Comparison of ENCODE assay signal across 20 cellular contexts in genomic region chr2:177258059-177258458, GRCh38. TPM values are rescaled to one million over a fixed set of nuclear protein-coding genes. Genes with fewer than 3 reads are reported as not detected.
DNase-seq lines count a peak whose midpoint lies in the region; ATAC-seq and TF ChIP-seq lines count a peak whose summit lies in the region.
"Had no signal": no experiment of that assay in that cellular context is flagged by ENCODE, and none has a peak within 500 bp of the region (broad histone marks: within the 10 kb centered on the region; RNA-seq: fewer than 3 reads in every experiment).

No MANE protein-coding gene starts in this region.

- no TSS peak for BruUV-seq in Calu3 (replicated peaks; lab: Mats Ljungman, UMichigan)

- 92 to 97% (median 96%) methylated on average over 2 of the region's 2 CpGs for WGBS in ovary, 3 donors

- H3K27me3 ChIP-seq in ovary, result no peaks in the 10 kb centered on the region
- H3K27me3 ChIP-seq: heart right ventricle, Peyer's patch, tibial nerve had no signal

- no peak for TF ChIP-seq POLR2A in ovary (IDR thresholded peaks at IDR 0.05)

- H3K9me3 Mint-ChIP-seq in activated CD8-positive, alpha-beta T cell treated with anti-CD3 and anti-CD28 coated beads for 36 hours, result peaks cover 6% of the 10 kb centered on the region
- H3K9me3 Mint-ChIP-seq in activated CD8-positive, alpha-beta T cell treated with anti-CD3 and anti-CD28 coated beads, Interleukin-2, amount 10 ng/mL, durations not matched to agents 7 days and 5 days (ENCODE audit: insufficient read depth), result peaks cover 5% of the 10 kb centered on the region
- H3K9me3 Mint-ChIP-seq in Calu3 (ENCODE audit: low read depth, unreplicated experiment), result peaks cover 3% of the 10 kb centered on the region
- H3K9me3 Mint-ChIP-seq in natural killer cell, result no peaks in the 10 kb centered on the region
- H3K9me3 Mint-ChIP-seq: central memory CD8-positive, alpha-beta T cell; IgD-negative memory B cell had no signal

- H3K27ac Mint-ChIP-seq in activated CD8-positive, alpha-beta T cell treated with anti-CD3 and anti-CD28 coated beads for 36 hours, result peak overlapping the region; percentile 11
- no peak overlapping the region for H3K27ac Mint-ChIP-seq in activated CD8-positive, alpha-beta T cell treated with anti-CD3 and anti-CD28 coated beads, Interleukin-2, amount 10 ng/mL, durations not matched to agents 7 days and 5 days
- H3K27ac Mint-ChIP-seq in Calu3 (ENCODE audit: unreplicated experiment), result no peak overlapping the region
- peak overlapping the region; percentile 99 to 100 for H3K27ac Mint-ChIP-seq in natural killer cell
- H3K27ac Mint-ChIP-seq: activated CD4-positive, alpha-beta T cell treated with anti-CD3 and anti-CD28 coated beads, Interleukin-2, amount 10 ng/mL, durations not matched to agents 7 days and 5 days had no signal

- CTCF ChIA-PET in activated CD8-positive, alpha-beta T cell treated with anti-CD3 and anti-CD28 coated beads for 36 hours (lab: Charles Lee), result no interaction called here
- CTCF ChIA-PET in activated CD8-positive, alpha-beta T cell treated with anti-CD3 and anti-CD28 coated beads, Interleukin-2, amount 10 ng/mL, durations not matched to agents 7 days and 5 days (lab: Charles Lee), result no interaction called here
- CTCF ChIA-PET in Calu3 (lab: Charles Lee), result no interaction called here

- H3K36me3 Mint-ChIP-seq in activated CD8-positive, alpha-beta T cell treated with anti-CD3 and anti-CD28 coated beads for 36 hours (ENCODE audit: low read depth), result peaks cover 72% of the 10 kb centered on the region
- peaks cover 70% of the 10 kb centered on the region for H3K36me3 Mint-ChIP-seq in activated CD8-positive, alpha-beta T cell treated with anti-CD3 and anti-CD28 coated beads, Interleukin-2, amount 10 ng/mL, durations not matched to agents 7 days and 5 days (ENCODE audit: low read depth)
- H3K36me3 Mint-ChIP-seq in Calu3 (ENCODE audit: insufficient read depth, unreplicated experiment), result peaks cover 92% of the 10 kb centered on the region
- H3K36me3 Mint-ChIP-seq in natural killer cell, result no peaks in the 10 kb centered on the region

- no peaks in the 10 kb centered on the region for H3K36me3 ChIP-seq in ovary
- H3K36me3 ChIP-seq: Peyer's patch, tibial nerve had no signal

- TF ChIP-seq CTCF in activated CD8-positive, alpha-beta T cell treated with anti-CD3 and anti-CD28 coated beads for 36 hours (IDR thresholded peaks at IDR 0.05), result no peak
- TF ChIP-seq CTCF in Calu3 (IDR thresholded peaks at IDR 0.05; ENCODE audit: unreplicated experiment) (no peak), coronary artery (IDR thresholded peaks at IDR 0.05) (no peak), natural killer cell (IDR thresholded peaks at IDR 0.05) (no peak), ovary (IDR thresholded peaks at IDR 0.05) (no peak)

- no peak for DNase-seq in activated CD8-positive, alpha-beta T cell treated with anti-CD3 and anti-CD28 coated beads for 36 hours
- DNase-seq in activated CD8-positive, alpha-beta T cell treated with anti-CD3 and anti-CD28 coated beads, Interleukin-2, amount 10 ng/mL, durations not matched to agents 7 days and 5 days, result no peak
- DNase-seq in Calu3 (no peak), coronary artery (ENCODE audit: low spot score) (no peak), natural killer cell (no peak), ovary (no peak), NCI-H146 (lab: John Stamatoyannopoulos, UW) (no peak)
- DNase-seq: activated CD4-positive, alpha-beta T cell treated with anti-CD3 and anti-CD28 coated beads, Interleukin-2, amount 10 ng/mL, durations not matched to agents 7 days and 5 days; effector memory CD4-positive, alpha-beta T cell; HCEC 1CT; heart right ventricle; midbrain; MV-4-11; NCI-H2029; Peyer's patch; retina had no signal

- TF ChIP-seq EP300 in ovary (IDR thresholded peaks at IDR 0.05), result no peak

- H3K4me3 ChIP-seq in coronary artery, result peak overlapping the region; percentile 7
- H3K4me3 ChIP-seq in ovary, result no peak overlapping the region
- H3K4me3 ChIP-seq: heart right ventricle, Peyer's patch, tibial nerve had no signal

- no peaks in the 10 kb centered on the region for H3K27me3 Mint-ChIP-seq in activated CD8-positive, alpha-beta T cell treated with anti-CD3 and anti-CD28 coated beads for 36 hours
- no peaks in the 10 kb centered on the region for H3K27me3 Mint-ChIP-seq in activated CD8-positive, alpha-beta T cell treated with anti-CD3 and anti-CD28 coated beads, Interleukin-2, amount 10 ng/mL, durations not matched to agents 7 days and 5 days (ENCODE audit: low read depth)
- H3K27me3 Mint-ChIP-seq in Calu3 (ENCODE audit: unreplicated experiment) (no peaks in the 10 kb centered on the region), natural killer cell (ENCODE audit: low read depth in 2 of 2) (no peaks in the 10 kb centered on the region)
- H3K27me3 Mint-ChIP-seq: activated CD4-positive, alpha-beta T cell treated with anti-CD3 and anti-CD28 coated beads, Interleukin-2, amount 10 ng/mL, durations not matched to agents 7 days and 5 days; central memory CD8-positive, alpha-beta T cell; IgD-negative memory B cell had no signal

- H3K9me3 ChIP-seq in ovary, result no peaks in the 10 kb centered on the region
- H3K9me3 ChIP-seq: Peyer's patch, tibial nerve had no signal

- H3K4me1 Mint-ChIP-seq in activated CD8-positive, alpha-beta T cell treated with anti-CD3 and anti-CD28 coated beads for 36 hours (ENCODE audit: low read depth), result peaks cover 83% of the 10 kb centered on the region
- peaks cover 81% of the 10 kb centered on the region for H3K4me1 Mint-ChIP-seq in activated CD8-positive, alpha-beta T cell treated with anti-CD3 and anti-CD28 coated beads, Interleukin-2, amount 10 ng/mL, durations not matched to agents 7 days and 5 days (ENCODE audit: low read depth)
- H3K4me1 Mint-ChIP-seq in Calu3 (ENCODE audit: low read depth, unreplicated experiment) (peaks cover 46% of the 10 kb centered on the region), natural killer cell (peaks cover 77 to 89% of the 10 kb centered on the region in 2 donors)

- no peak overlapping the region for H3K4me3 Mint-ChIP-seq in activated CD8-positive, alpha-beta T cell treated with anti-CD3 and anti-CD28 coated beads for 36 hours
- no peak overlapping the region for H3K4me3 Mint-ChIP-seq in activated CD8-positive, alpha-beta T cell treated with anti-CD3 and anti-CD28 coated beads, Interleukin-2, amount 10 ng/mL, durations not matched to agents 7 days and 5 days
- H3K4me3 Mint-ChIP-seq in Calu3 (ENCODE audit: low read depth, unreplicated experiment), result peak overlapping the region; percentile 28
- peak overlapping the region; percentile 2 for H3K4me3 Mint-ChIP-seq in natural killer cell
- H3K4me3 Mint-ChIP-seq: activated CD4-positive, alpha-beta T cell treated with anti-CD3 and anti-CD28 coated beads, Interleukin-2, amount 10 ng/mL, durations not matched to agents 7 days and 5 days had no signal

- H3K27ac ChIP-seq in coronary artery (no peak overlapping the region), ovary (no peak overlapping the region)

- no peak for ATAC-seq in activated CD8-positive, alpha-beta T cell treated with anti-CD3 and anti-CD28 coated beads for 36 hours
- no peak for ATAC-seq in activated CD8-positive, alpha-beta T cell treated with anti-CD3 and anti-CD28 coated beads, Interleukin-2, amount 10 ng/mL, durations not matched to agents 7 days and 5 days
- no peak for ATAC-seq in natural killer cell
- ATAC-seq in GM21360 (IDR thresholded peaks at IDR 0.05; ENCODE audit: unreplicated experiment), result no peak
- ATAC-seq: heart right ventricle had no signal

- POLR2A ChIA-PET in activated CD8-positive, alpha-beta T cell treated with anti-CD3 and anti-CD28 coated beads for 36 hours (lab: Charles Lee), result interaction anchor here (1.9 kb wide), 1 partner anchor 46 kb away, joined by 10 read pairs; the partner anchor contains the start of gene HNRNPA3
- POLR2A ChIA-PET in activated CD8-positive, alpha-beta T cell treated with anti-CD3 and anti-CD28 coated beads, Interleukin-2, amount 10 ng/mL, durations not matched to agents 7 days and 5 days (lab: Charles Lee), result no interaction called here

- intact Hi-C loops in activated CD8-positive, alpha-beta T cell treated with anti-CD3 and anti-CD28 coated beads for 36 hours (cut with micrococcal nuclease), result loop anchor here (5.0 kb wide), 1 partner anchor 91 kb away; no protein-coding TSS in a partner anchor
- intact Hi-C loops in Calu3 (cut with micrococcal nuclease; ENCODE audit: unreplicated experiment), result loop anchor here (5.0 kb wide), 1 partner anchor 139 kb away; no protein-coding TSS in a partner anchor
- intact Hi-C loops in natural killer cell (cut with micrococcal nuclease), result no loop called here
- intact Hi-C loops in ovary (cut with DNase I), result no loop called here

- peaks cover 31% of the 10 kb centered on the region for H3K4me1 ChIP-seq in ovary (ENCODE audit: insufficient read depth)

RNA-seq across cellular contexts. Expression of gene NFE2L2, which starts 6.5 kb away (rescaled TPM):
- total RNA-seq in activated CD8-positive, alpha-beta T cell treated with anti-CD3 and anti-CD28 coated beads for 36 hours, result 10 to 100 TPM; 57.3 to 57.6 TPM
- total RNA-seq in activated CD8-positive, alpha-beta T cell treated with anti-CD3 and anti-CD28 coated beads, Interleukin-2, amount 10 ng/mL, durations not matched to agents 7 days and 5 days, result 10 to 100 TPM; 61.3 to 64.3 TPM
- total RNA-seq in Calu3 (2022) (118 and 128 TPM in 2 replicates), natural killer cell (10 to 100 TPM; 76.0 to 99.8 (median 84.6) TPM), ovary (100 to 1,000 TPM; 120 to 198 (median 157) TPM)
- polyA plus RNA-seq in ovary, result 100 to 1,000 TPM; 128 to 131 TPM

RNA-seq across cellular contexts. Expression of gene HNRNPA3, which starts 45.5 kb away (rescaled TPM):
- 100 to 1,000 TPM; 292 to 308 TPM for total RNA-seq in activated CD8-positive, alpha-beta T cell treated with anti-CD3 and anti-CD28 coated beads for 36 hours
- 100 to 1,000 TPM; 329 to 350 TPM for total RNA-seq in activated CD8-positive, alpha-beta T cell treated with anti-CD3 and anti-CD28 coated beads, Interleukin-2, amount 10 ng/mL, durations not matched to agents 7 days and 5 days
- total RNA-seq in Calu3 (2022) (212 and 234 TPM in 2 replicates), natural killer cell (100 to 1,000 TPM; 223 to 298 (median 289) TPM), ovary (100 to 1,000 TPM in 5 of 7 donors, 10 to 100 TPM in 2; 71.0 to 240 (median 216) TPM)
- polyA plus RNA-seq in ovary, result 100 to 1,000 TPM; 175 to 273 TPM

Comparison
In these comparisons a context has a peak if more than half of its experiments do, and no peak if none do; other contexts are left out.
1. H3K27ac Mint-ChIP-seq: peak in activated CD8-positive, alpha-beta T cell treated with anti-CD3 and anti-CD28 coated beads for 36 hours (single experiment) and natural killer cell (2 of 2); none in activated CD8-positive, alpha-beta T cell treated with anti-CD3 and anti-CD28 coated beads, Interleukin-2, amount 10 ng/mL, durations not matched to agents 7 days and 5 days (single experiment) and Calu3 (single experiment).
2. H3K4me3 Mint-ChIP-seq: peak in Calu3 (single experiment) and natural killer cell (single experiment); none in activated CD8-positive, alpha-beta T cell treated with anti-CD3 and anti-CD28 coated beads for 36 hours (single experiment) and activated CD8-positive, alpha-beta T cell treated with anti-CD3 and anti-CD28 coated beads, Interleukin-2, amount 10 ng/mL, durations not matched to agents 7 days and 5 days (single experiment).
3. intact Hi-C loops: an anchor here in activated CD8-positive, alpha-beta T cell treated with anti-CD3 and anti-CD28 coated beads for 36 hours (5.0 kb wide) and Calu3 (5.0 kb wide); none called in natural killer cell and ovary.